19 cellular contexts compared by ENCODE assay signal in the genomic region with DNA sequence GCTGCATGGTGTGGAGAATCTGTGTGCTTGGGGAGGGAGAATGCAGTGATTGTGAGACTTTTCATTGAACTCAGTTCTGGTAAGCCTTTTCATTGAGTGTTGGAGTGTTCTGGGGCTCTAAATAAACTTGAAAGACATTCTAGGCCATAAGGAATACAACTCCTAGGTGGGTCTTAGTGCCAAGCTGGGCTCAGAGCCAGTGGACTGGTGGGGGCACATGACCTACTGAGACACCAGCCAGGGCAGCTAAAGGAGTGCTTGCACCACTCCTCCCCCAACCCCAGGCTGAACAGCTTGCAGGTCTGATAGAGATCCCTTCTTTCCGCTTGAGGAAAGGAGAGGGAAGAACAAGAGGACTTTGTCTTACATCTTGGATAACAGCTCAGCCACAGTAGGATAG.
"Had no signal": no experiment of that assay in that cellular context is flagged by ENCODE, and none has a peak within 500 bp of the region (broad histone marks: within the 10 kb centered on the region; RNA-seq: fewer than 3 reads in every experiment).

No MANE protein-coding gene starts in this region.

- H3K4me3 ChIP-seq: esophagus squamous epithelium, heart right ventricle, left lung, lung, sigmoid colon, skin epidermis, testis, transverse colon had no signal

- FAIRE-seq: colon, islet of Langerhans had no signal

- H3K9me3 ChIP-seq: neutrophil, testis had no signal

- H3K36me3 ChIP-seq: esophagus squamous epithelium, heart right ventricle, left lung, neutrophil, sigmoid colon, transverse colon had no signal

- DNase-seq: esophagus squamous epithelium; foreskin fibroblast; heart right ventricle; kidney glomerular epithelial cell; left lung; mesendoderm; naive thymus-derived CD4-positive, alpha-beta T cell; sigmoid colon; stimulated activated CD4-positive, alpha-beta T cell treated with anti-CD3 and anti-CD28 coated beads, Interleukin-2, amount 100 ng/mL, for 24 hours; stimulated activated CD4-positive, alpha-beta T cell treated with anti-CD3 and anti-CD28 coated beads, Interleukin-4, amount 100 ng/mL, for 4 hours; stimulated activated naive B cell treated with anti-CD40 and anti-IgM and Interleukin-4, amounts not matched to agents 10 μg/mL and 1 μg/mL and 100 μg/mL, for 72 hours; stimulated activated naive CD8-positive, alpha-beta T cell treated with anti-CD3 and anti-CD28 coated beads, Interleukin-15, amount 100 ng/mL, for 72 hours; testis; transverse colon had no signal

- H3K27me3 ChIP-seq: esophagus squamous epithelium, heart right ventricle, left lung, neutrophil, sigmoid colon, testis, transverse colon had no signal

- ATAC-seq: left lung; naive thymus-derived CD4-positive, alpha-beta T cell; stimulated activated naive B cell treated with anti-CD40 and anti-IgM and Interleukin-4, amounts not matched to agents 10 μg/mL and 1 μg/mL and 100 μg/mL, for 72 hours; stimulated activated naive CD8-positive, alpha-beta T cell treated with anti-CD3 and anti-CD28 coated beads, Interleukin-15, amount 100 ng/mL, for 72 hours had no signal

- H3K27ac ChIP-seq: esophagus squamous epithelium, heart right ventricle, left lung, neutrophil, sigmoid colon, skin epidermis, testis, transverse colon had no signal

- H3K4me1 ChIP-seq: esophagus squamous epithelium, left lung, sigmoid colon, testis, transverse colon had no signal
